1 cellular context compared by ENCODE assay signal in the genomic region with DNA sequence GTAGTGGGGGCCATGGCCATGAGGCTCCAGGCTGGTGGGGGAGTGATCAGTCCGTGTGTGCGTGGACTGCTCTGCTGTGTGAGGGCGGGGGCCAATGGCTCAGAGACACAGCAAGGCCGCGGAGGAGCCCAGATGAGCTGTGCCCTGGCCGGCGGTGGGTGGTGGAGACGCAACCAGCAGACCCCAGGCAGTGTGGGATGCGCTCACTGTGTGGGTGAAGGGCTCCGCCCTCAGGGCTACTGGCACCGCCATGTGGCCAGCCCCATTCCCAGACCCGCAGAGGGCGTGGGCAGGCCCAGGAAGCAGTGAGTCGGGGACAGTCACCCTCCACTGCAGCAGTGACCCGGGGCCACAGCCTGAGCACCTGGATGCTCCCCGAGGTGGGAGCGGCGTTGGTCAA.
TF ChIP-seq lines count a peak whose summit lies in the region.

No MANE protein-coding gene starts in this region.

TF ChIP-seq in H1, 55 proteins besides CTCF, POLR2A, EP300 and RAD21:
- TF ChIP-seq SUZ12 (IDR thresholded peaks at IDR 0.05; ENCODE audit: low read length) (no peak), RBBP5 (IDR thresholded peaks at IDR 0.05; ENCODE audit: borderline replicate concordance, low read depth, low read length) (no peak), EGR1 (IDR thresholded peaks at IDR 0.05; ENCODE audit: borderline replicate concordance, low read depth, low read length) (no peak), PHF8 (conservative IDR thresholded peaks at IDR 0.05; ENCODE audit: low read depth, low read length) (no peak), TAF1 (IDR thresholded peaks at IDR 0.05; ENCODE audit: low read depth, low read length) (no peak)
